ENCODE assay signal across 1 cellular context in genomic region chr6:109662192-109662591, GRCh38.
TF ChIP-seq lines count a peak whose summit lies in the region.

No MANE protein-coding gene starts in this region.

TF ChIP-seq in SK-N-SH treated with all-trans-retinoic acid at 6 μM for 48 hours, 23 proteins besides CTCF, POLR2A, EP300 and RAD21:
- TF ChIP-seq, protein P1, sequence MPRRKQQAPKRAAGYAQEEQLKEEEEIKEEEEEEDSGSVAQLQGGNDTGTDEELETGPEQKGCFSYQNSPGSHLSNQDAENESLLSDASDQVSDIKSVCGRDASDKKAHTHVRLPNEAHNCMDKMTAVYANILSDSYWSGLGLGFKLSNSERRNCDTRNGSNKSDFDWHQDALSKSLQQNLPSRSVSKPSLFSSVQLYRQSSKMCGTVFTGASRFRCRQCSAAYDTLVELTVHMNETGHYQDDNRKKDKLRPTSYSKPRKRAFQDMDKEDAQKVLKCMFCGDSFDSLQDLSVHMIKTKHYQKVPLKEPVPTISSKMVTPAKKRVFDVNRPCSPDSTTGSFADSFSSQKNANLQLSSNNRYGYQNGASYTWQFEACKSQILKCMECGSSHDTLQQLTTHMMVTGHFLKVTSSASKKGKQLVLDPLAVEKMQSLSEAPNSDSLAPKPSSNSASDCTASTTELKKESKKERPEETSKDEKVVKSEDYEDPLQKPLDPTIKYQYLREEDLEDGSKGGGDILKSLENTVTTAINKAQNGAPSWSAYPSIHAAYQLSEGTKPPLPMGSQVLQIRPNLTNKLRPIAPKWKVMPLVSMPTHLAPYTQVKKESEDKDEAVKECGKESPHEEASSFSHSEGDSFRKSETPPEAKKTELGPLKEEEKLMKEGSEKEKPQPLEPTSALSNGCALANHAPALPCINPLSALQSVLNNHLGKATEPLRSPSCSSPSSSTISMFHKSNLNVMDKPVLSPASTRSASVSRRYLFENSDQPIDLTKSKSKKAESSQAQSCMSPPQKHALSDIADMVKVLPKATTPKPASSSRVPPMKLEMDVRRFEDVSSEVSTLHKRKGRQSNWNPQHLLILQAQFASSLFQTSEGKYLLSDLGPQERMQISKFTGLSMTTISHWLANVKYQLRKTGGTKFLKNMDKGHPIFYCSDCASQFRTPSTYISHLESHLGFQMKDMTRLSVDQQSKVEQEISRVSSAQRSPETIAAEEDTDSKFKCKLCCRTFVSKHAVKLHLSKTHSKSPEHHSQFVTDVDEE (CRISPR knock-in tag; IDR thresholded peaks at IDR 0.05): no peak
TF ChIP-seq in SK-N-SH treated with all-trans-retinoic acid at 6 μM for 48 hours: peak in this region for 0.
